In genomic region chr7:156402255-156402654, GRCh38 we compare ENCODE assay signal across 21 cellular contexts.
"Had no signal": no experiment of that assay in that cellular context is flagged by ENCODE, and none has a peak within 500 bp of the region (broad histone marks: within the 10 kb centered on the region; RNA-seq: fewer than 3 reads in every experiment).

No MANE protein-coding gene starts in this region.

- H3K27me3 ChIP-seq: esophagus squamous epithelium, gastroesophageal sphincter, neutrophil, sigmoid colon, transverse colon had no signal

- H3K27ac ChIP-seq: epithelial cell of prostate, esophagus squamous epithelium, gastroesophageal sphincter, neutrophil, psoas muscle, sigmoid colon, skin epidermis, thoracic aorta, transverse colon had no signal

- H3K36me3 ChIP-seq: esophagus squamous epithelium, gastroesophageal sphincter, neutrophil, sigmoid colon, thoracic aorta, transverse colon had no signal

- ATAC-seq: effector memory CD8-positive, alpha-beta T cell; gastroesophageal sphincter; left lobe of liver; naive thymus-derived CD4-positive, alpha-beta T cell; psoas muscle; stimulated activated naive B cell treated with anti-CD40 and anti-IgM and Interleukin-4, amounts not matched to agents 10 μg/mL and 1 μg/mL and 100 μg/mL, for 72 hours; stimulated activated naive CD8-positive, alpha-beta T cell treated with anti-CD3 and anti-CD28 coated beads, Interleukin-15, amount 100 ng/mL, for 72 hours had no signal

- H3K4me3 ChIP-seq: esophagus squamous epithelium, gastroesophageal sphincter, psoas muscle, sigmoid colon, skin epidermis, thoracic aorta, transverse colon had no signal

- H3K4me1 ChIP-seq: esophagus squamous epithelium, gastroesophageal sphincter, psoas muscle, sigmoid colon, transverse colon had no signal

- H3K9me3 ChIP-seq: esophagus squamous epithelium, neutrophil, psoas muscle, sigmoid colon, thoracic aorta, transverse colon had no signal

- DNase-seq: effector memory CD8-positive, alpha-beta T cell; esophagus squamous epithelium; foreskin fibroblast; glutamatergic neuron; islet precursor cell; mammary epithelial cell; naive thymus-derived CD4-positive, alpha-beta T cell; psoas muscle; retina; sigmoid colon; stimulated activated CD4-positive, alpha-beta T cell treated with anti-CD3 and anti-CD28 coated beads, Interleukin-2, amount 100 ng/mL, for 24 hours; stimulated activated CD4-positive, alpha-beta T cell treated with anti-CD3 and anti-CD28 coated beads, Interleukin-4, amount 100 ng/mL, for 4 hours; stimulated activated naive B cell treated with anti-CD40 and anti-IgM and Interleukin-4, amounts not matched to agents 10 μg/mL and 1 μg/mL and 100 μg/mL, for 72 hours; stimulated activated naive CD8-positive, alpha-beta T cell treated with anti-CD3 and anti-CD28 coated beads, Interleukin-15, amount 100 ng/mL, for 72 hours; transverse colon had no signal
